In genomic region chr5:131795128-131795719, GRCh38 we compare ENCODE assay signal across 8 cellular contexts. TPM values are rescaled to one million over a fixed set of nuclear protein-coding genes. Genes with fewer than 3 reads are reported as not detected.
DNase-seq lines count a peak whose midpoint lies in the region; ATAC-seq and TF ChIP-seq lines count a peak whose summit lies in the region.

No MANE protein-coding gene starts in this region.

- ATAC-seq in upper lobe of right lung (no peak), HG02798 (IDR thresholded peaks at IDR 0.05; ENCODE audit: poor library complexity, unreplicated experiment) (no peak)

- DNase-seq in activated naive CD4-positive, alpha-beta T cell (lab: John Stamatoyannopoulos, UW): no peak
- DNase-seq in activated T-helper 2 cell treated with anti-CD3 and anti-CD28 coated beads, Interferon-gamma antibody, Interleukin-2, Interleukin-4, amounts not matched to agents 10 μg/mL and 5 μg/mL and 100 μg/mL, durations not matched to agents 14 hours and 24 hours and 36 hours (ENCODE audit: low spot score): no peak
- no peak for DNase-seq in upper lobe of right lung
- DNase-seq in ACHN: no peak
- no peak for DNase-seq in foreskin melanocyte

- H3K4me1 ChIP-seq in liver (ENCODE audit: control insufficient read depth in 4 of 4, insufficient read depth in 4 of 4, low read length in 3 of 4) (peaks cover 4 to 23% (median 12%) of the 10 kb centered on the region in 4 donors), upper lobe of right lung (peaks cover 12% of the 10 kb centered on the region)

- no peak for TF ChIP-seq CTCF in liver (IDR thresholded peaks at IDR 0.05; ENCODE audit: low read depth, low read length, missing input control)
- TF ChIP-seq CTCF in upper lobe of right lung (IDR thresholded peaks at IDR 0.05): no peak

- H3K27ac Mint-ChIP-seq in activated naive CD4-positive, alpha-beta T cell treated with anti-CD3 and anti-CD28 coated beads, Interleukin-2, amount 50 U/mL, for 24 hours: peak overlapping the region; percentile 92
- peak overlapping the region; percentile 43 for H3K27ac Mint-ChIP-seq in activated T-helper 2 cell treated with anti-CD3 and anti-CD28 coated beads, Interferon-gamma antibody, Interleukin-2, Interleukin-4, amounts not matched to agents 10 μg/mL and 5 μg/mL and 100 μg/mL, durations not matched to agents 14 hours and 24 hours and 36 hours

- H3K4me1 Mint-ChIP-seq in activated naive CD4-positive, alpha-beta T cell treated with anti-CD3 and anti-CD28 coated beads, Interleukin-2, amount 50 U/mL, for 24 hours: peaks cover 56% of the 10 kb centered on the region
- peaks cover 38% of the 10 kb centered on the region for H3K4me1 Mint-ChIP-seq in activated T-helper 2 cell treated with anti-CD3 and anti-CD28 coated beads, Interferon-gamma antibody, Interleukin-2, Interleukin-4, amounts not matched to agents 10 μg/mL and 5 μg/mL and 100 μg/mL, durations not matched to agents 14 hours and 24 hours and 36 hours (ENCODE audit: low read depth)

- peaks cover 5% of the 10 kb centered on the region for H3K36me3 Mint-ChIP-seq in activated naive CD4-positive, alpha-beta T cell treated with anti-CD3 and anti-CD28 coated beads, Interleukin-2, amount 50 U/mL, for 24 hours
- H3K36me3 Mint-ChIP-seq in activated T-helper 2 cell treated with anti-CD3 and anti-CD28 coated beads, Interferon-gamma antibody, Interleukin-2, Interleukin-4, amounts not matched to agents 10 μg/mL and 5 μg/mL and 100 μg/mL, durations not matched to agents 14 hours and 24 hours and 36 hours (ENCODE audit: low read depth): peaks cover 46% of the 10 kb centered on the region

- H3K27ac ChIP-seq in liver (ENCODE audit: low read depth in 1 of 2, low read length in 2 of 2): peak overlapping the region in 1 of 2 donors; percentile 20
- H3K27ac ChIP-seq in upper lobe of right lung: no peak overlapping the region

- no peaks in the 10 kb centered on the region for H3K36me3 ChIP-seq in liver (ENCODE audit: control insufficient read depth in 4 of 4, insufficient read depth in 3 of 4, low read depth in 1 of 4, low read length in 3 of 4)
- no peaks in the 10 kb centered on the region for H3K36me3 ChIP-seq in upper lobe of right lung

- H3K9ac ChIP-seq in liver (ENCODE audit: low read depth in 1 of 2, low read length in 2 of 2): peak overlapping the region; percentile 57 to 89

- no peak for TF ChIP-seq RAD21 in liver (IDR thresholded peaks at IDR 0.05)

- H3K27me3 Mint-ChIP-seq in activated naive CD4-positive, alpha-beta T cell treated with anti-CD3 and anti-CD28 coated beads, Interleukin-2, amount 50 U/mL, for 24 hours: no peaks in the 10 kb centered on the region
- H3K27me3 Mint-ChIP-seq in activated T-helper 2 cell treated with anti-CD3 and anti-CD28 coated beads, Interferon-gamma antibody, Interleukin-2, Interleukin-4, amounts not matched to agents 10 μg/mL and 5 μg/mL and 100 μg/mL, durations not matched to agents 14 hours and 24 hours and 36 hours (ENCODE audit: low read depth): no peaks in the 10 kb centered on the region

- H3K27me3 ChIP-seq in liver (ENCODE audit: control insufficient read depth in 4 of 4, insufficient read depth in 4 of 4, low read length in 3 of 4): no peaks in the 10 kb centered on the region
- H3K27me3 ChIP-seq in upper lobe of right lung: no peaks in the 10 kb centered on the region

- in situ Hi-C loops in ACHN (cut with HindIII; ENCODE audit: low pct_ligation_motif_present, low pct_unique_long_range_greater_than_20kb, low sequenced_read_pairs): no loop called here

- intact Hi-C loops in activated T-helper 2 cell treated with anti-CD3 and anti-CD28 coated beads, Interferon-gamma antibody, Interleukin-2, Interleukin-4, amounts not matched to agents 10 μg/mL and 5 μg/mL and 100 μg/mL, durations not matched to agents 14 hours and 24 hours and 36 hours (cut with micrococcal nuclease): loop anchor here (5.0 to 10.0 kb wide), 3 partner anchors 227 to 270 kb away; partner anchors contain the start of gene IL3
- intact Hi-C loops in upper lobe of right lung (cut with DNase I): no loop called here

- H3K4me3 ChIP-seq in liver (ENCODE audit: low read depth in 1 of 3, low read length in 3 of 3) (peak overlapping the region; percentile 34 to 88 (median 76)), upper lobe of right lung (peak overlapping the region; percentile 94)

- H3K4me3 Mint-ChIP-seq in activated naive CD4-positive, alpha-beta T cell treated with anti-CD3 and anti-CD28 coated beads, Interleukin-2, amount 50 U/mL, for 24 hours: peak overlapping the region; percentile 92
- H3K4me3 Mint-ChIP-seq in activated T-helper 2 cell treated with anti-CD3 and anti-CD28 coated beads, Interferon-gamma antibody, Interleukin-2, Interleukin-4, amounts not matched to agents 10 μg/mL and 5 μg/mL and 100 μg/mL, durations not matched to agents 14 hours and 24 hours and 36 hours (ENCODE audit: low read depth): peak overlapping the region; percentile 97

- no peaks in the 10 kb centered on the region for H3K9me3 ChIP-seq in liver (ENCODE audit: control insufficient read depth in 4 of 4, low read length in 3 of 4)
- no peaks in the 10 kb centered on the region for H3K9me3 ChIP-seq in upper lobe of right lung

- 23% methylated on average over 7 of the region's 7 CpGs for WGBS in liver

- H3K9me3 Mint-ChIP-seq in activated naive CD4-positive, alpha-beta T cell treated with anti-CD3 and anti-CD28 coated beads, Interleukin-2, amount 50 U/mL, for 24 hours: no peaks in the 10 kb centered on the region
- no peaks in the 10 kb centered on the region for H3K9me3 Mint-ChIP-seq in activated T-helper 2 cell treated with anti-CD3 and anti-CD28 coated beads, Interferon-gamma antibody, Interleukin-2, Interleukin-4, amounts not matched to agents 10 μg/mL and 5 μg/mL and 100 μg/mL, durations not matched to agents 14 hours and 24 hours and 36 hours

TF ChIP-seq in liver, 16 proteins besides CTCF, POLR2A, EP300 and RAD21:
- TF ChIP-seq, protein P1, sequence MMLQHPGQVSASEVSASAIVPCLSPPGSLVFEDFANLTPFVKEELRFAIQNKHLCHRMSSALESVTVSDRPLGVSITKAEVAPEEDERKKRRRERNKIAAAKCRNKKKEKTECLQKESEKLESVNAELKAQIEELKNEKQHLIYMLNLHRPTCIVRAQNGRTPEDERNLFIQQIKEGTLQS (IDR thresholded peaks at IDR 0.05): no peak
- no peak for TF ChIP-seq TAF1 (conservative IDR thresholded peaks at IDR 0.05)
- TF ChIP-seq EGR1 (IDR thresholded peaks at IDR 0.05; ENCODE audit: low read depth in 2 of 2): no peak
- no peak for TF ChIP-seq YY1 (IDR thresholded peaks at IDR 0.05)
- no peak for TF ChIP-seq SP1 (IDR thresholded peaks at IDR 0.05)
- TF ChIP-seq FOXA2 (IDR thresholded peaks at IDR 0.05): no peak
- TF ChIP-seq NR2F2 (IDR thresholded peaks at IDR 0.05): no peak
- no peak for TF ChIP-seq FOXA1 (IDR thresholded peaks at IDR 0.05)
- TF ChIP-seq, protein P2, sequence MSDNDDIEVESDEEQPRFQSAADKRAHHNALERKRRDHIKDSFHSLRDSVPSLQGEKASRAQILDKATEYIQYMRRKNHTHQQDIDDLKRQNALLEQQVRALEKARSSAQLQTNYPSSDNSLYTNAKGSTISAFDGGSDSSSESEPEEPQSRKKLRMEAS (IDR thresholded peaks at IDR 0.05): no peak
- TF ChIP-seq, protein P3, sequence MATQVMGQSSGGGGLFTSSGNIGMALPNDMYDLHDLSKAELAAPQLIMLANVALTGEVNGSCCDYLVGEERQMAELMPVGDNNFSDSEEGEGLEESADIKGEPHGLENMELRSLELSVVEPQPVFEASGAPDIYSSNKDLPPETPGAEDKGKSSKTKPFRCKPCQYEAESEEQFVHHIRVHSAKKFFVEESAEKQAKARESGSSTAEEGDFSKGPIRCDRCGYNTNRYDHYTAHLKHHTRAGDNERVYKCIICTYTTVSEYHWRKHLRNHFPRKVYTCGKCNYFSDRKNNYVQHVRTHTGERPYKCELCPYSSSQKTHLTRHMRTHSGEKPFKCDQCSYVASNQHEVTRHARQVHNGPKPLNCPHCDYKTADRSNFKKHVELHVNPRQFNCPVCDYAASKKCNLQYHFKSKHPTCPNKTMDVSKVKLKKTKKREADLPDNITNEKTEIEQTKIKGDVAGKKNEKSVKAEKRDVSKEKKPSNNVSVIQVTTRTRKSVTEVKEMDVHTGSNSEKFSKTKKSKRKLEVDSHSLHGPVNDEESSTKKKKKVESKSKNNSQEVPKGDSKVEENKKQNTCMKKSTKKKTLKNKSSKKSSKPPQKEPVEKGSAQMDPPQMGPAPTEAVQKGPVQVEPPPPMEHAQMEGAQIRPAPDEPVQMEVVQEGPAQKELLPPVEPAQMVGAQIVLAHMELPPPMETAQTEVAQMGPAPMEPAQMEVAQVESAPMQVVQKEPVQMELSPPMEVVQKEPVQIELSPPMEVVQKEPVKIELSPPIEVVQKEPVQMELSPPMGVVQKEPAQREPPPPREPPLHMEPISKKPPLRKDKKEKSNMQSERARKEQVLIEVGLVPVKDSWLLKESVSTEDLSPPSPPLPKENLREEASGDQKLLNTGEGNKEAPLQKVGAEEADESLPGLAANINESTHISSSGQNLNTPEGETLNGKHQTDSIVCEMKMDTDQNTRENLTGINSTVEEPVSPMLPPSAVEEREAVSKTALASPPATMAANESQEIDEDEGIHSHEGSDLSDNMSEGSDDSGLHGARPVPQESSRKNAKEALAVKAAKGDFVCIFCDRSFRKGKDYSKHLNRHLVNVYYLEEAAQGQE (IDR thresholded peaks at IDR 0.05): no peak
- TF ChIP-seq GABPA (IDR thresholded peaks at IDR 0.05 in 1 of 2, conservative IDR thresholded peaks at IDR 0.05 in 1 of 2): no peak
- no peak for TF ChIP-seq HNF4G (IDR thresholded peaks at IDR 0.05)
- no peak for TF ChIP-seq RXRA (IDR thresholded peaks at IDR 0.05)
- TF ChIP-seq JUND (IDR thresholded peaks at IDR 0.05): no peak

RNA-seq across cellular contexts. Expression of gene FNIP1, which starts 1.6 kb away (rescaled TPM):
- total RNA-seq in activated T-helper 2 cell treated with anti-CD3 and anti-CD28 coated beads, Interferon-gamma antibody, Interleukin-2, Interleukin-4, amounts not matched to agents 10 μg/mL and 5 μg/mL and 100 μg/mL, durations not matched to agents 14 hours and 24 hours and 36 hours: 18.1 and 18.8 TPM in 2 replicates
- total RNA-seq in liver (10 to 100 TPM; 18.0 to 34.0 TPM), upper lobe of right lung (42.7 TPM)
- polyA plus RNA-seq in liver: 1 to 10 TPM; 3.7 to 9.7 TPM
